ENCODE assay signal across 23 cellular contexts in the genomic region with DNA sequence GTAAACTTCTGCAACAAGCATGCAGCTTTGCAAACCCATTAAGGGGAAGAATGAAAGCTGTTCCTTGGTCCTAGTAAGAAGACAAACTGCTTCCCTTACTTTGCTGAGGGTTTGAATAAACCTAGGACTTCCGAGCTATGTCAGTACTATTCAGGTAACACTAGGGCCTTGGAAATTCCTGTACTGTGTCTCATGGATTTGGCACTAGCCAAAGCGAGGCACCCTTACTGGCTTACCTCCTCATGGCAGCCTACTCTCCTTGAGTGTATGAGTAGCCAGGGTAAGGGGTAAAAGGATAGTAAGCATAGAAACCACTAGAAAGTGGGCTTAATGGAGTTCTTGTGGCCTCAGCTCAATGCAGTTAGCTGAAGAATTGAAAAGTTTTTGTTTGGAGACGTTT.
"Had no signal": no experiment of that assay in that cellular context is flagged by ENCODE, and none has a peak within 500 bp of the region (broad histone marks: within the 10 kb centered on the region; RNA-seq: fewer than 3 reads in every experiment).

No MANE protein-coding gene starts in this region.

- H3K9me3 ChIP-seq: esophagus muscularis mucosa, gastroesophageal sphincter, neutrophil, spleen, tibial artery, upper lobe of left lung, uterus had no signal

- H3K36me3 ChIP-seq: esophagus muscularis mucosa, gastroesophageal sphincter, neutrophil, spleen, tibial artery, upper lobe of left lung, uterus had no signal

- H3K4me3 ChIP-seq: coronary artery, esophagus muscularis mucosa, gastroesophageal sphincter, spleen, tibial artery, upper lobe of left lung, uterus had no signal

- ATAC-seq: gastroesophageal sphincter; left colon; left ventricle myocardium superior; naive thymus-derived CD4-positive, alpha-beta T cell; sciatic nerve; stimulated activated memory B cell treated with anti-CD40 and anti-IgM and Interleukin-4, amounts not matched to agents 10 μg/mL and 1 μg/mL and 100 μg/mL, for 72 hours had no signal

- FAIRE-seq: endothelial cell of umbilical vein, kidney had no signal

- H3K4me1 ChIP-seq: esophagus muscularis mucosa, gastroesophageal sphincter, spleen, tibial artery, upper lobe of left lung, uterus had no signal

- H3K27me3 ChIP-seq: esophagus muscularis mucosa, gastroesophageal sphincter, neutrophil, spleen, tibial artery, upper lobe of left lung, uterus had no signal

- H3K27ac ChIP-seq: coronary artery, esophagus muscularis mucosa, gastroesophageal sphincter, neutrophil, spleen, tibial artery, upper lobe of left lung, uterus had no signal

- DNase-seq: effector CD4-positive, alpha-beta T cell; endodermal cell; glutamatergic neuron; immature natural killer cell; kidney; left colon; left ventricle myocardium superior; naive thymus-derived CD4-positive, alpha-beta T cell; posterior cingulate gyrus; spleen; stimulated activated CD4-positive, alpha-beta T cell treated with anti-CD3 and anti-CD28 coated beads, Interleukin-15, amount 100 ng/mL, for 24 hours; stimulated activated CD4-positive, alpha-beta T cell treated with anti-CD3 and anti-CD28 coated beads, Interleukin-1b, Interleukin-23, amount 100 ng/mL, for 48 hours; stimulated activated CD4-positive, alpha-beta T cell treated with anti-CD3 and anti-CD28 coated beads, Interleukin-4, amount 100 ng/mL, for 24 hours; tibial artery; upper lobe of left lung; uterus had no signal
